ENCODE assay signal across 19 cellular contexts in the genomic region with DNA sequence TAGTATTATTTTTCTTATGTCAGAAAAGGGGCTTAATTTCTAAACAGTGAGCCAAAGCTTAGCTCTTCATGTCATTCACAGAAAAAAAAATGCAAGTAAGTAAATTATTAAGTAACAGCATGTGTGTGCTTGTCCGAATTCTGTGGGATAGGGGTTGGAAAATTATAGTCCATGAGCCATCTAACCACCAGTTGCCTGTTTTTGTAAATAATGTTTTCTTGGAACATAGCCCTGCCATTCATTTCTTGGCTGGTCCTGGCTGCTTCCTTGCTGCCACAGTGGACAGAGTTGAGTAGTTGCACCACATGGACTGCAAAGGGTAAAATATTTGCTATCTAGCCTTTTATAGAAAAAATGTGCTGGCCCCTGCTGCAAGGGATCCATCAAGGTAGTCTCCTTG.
DNase-seq lines count a peak whose midpoint lies in the region; TF ChIP-seq lines count a peak whose summit lies in the region.
"Had no signal": no experiment of that assay in that cellular context is flagged by ENCODE, and none has a peak within 500 bp of the region (broad histone marks: within the 10 kb centered on the region; RNA-seq: fewer than 3 reads in every experiment).

No MANE protein-coding gene starts in this region.

- H3K9me3 Mint-ChIP-seq in MCF 10A (ENCODE audit: unreplicated experiment), result no peaks in the 10 kb centered on the region

- H3K27ac ChIP-seq in breast epithelium, result no peak overlapping the region
- H3K27ac ChIP-seq: 22Rv1 had no signal

- DNase-seq in MCF 10A (ENCODE audit: unreplicated experiment) (peak; percentile 35), breast epithelium (ENCODE audit: low spot score in 2 of 2) (no peak), astrocyte of the cerebellum (ENCODE audit: low read depth) (peak; percentile 33), fibroblast of peridontal ligament (ENCODE audit: extremely low read depth) (peak; percentile 77), dermis blood vessel endothelial cell (no peak), NCI-H2029 (lab: John Stamatoyannopoulos, UW) (no peak), KBM-7 (no peak), kidney glomerular epithelial cell (lab: John Stamatoyannopoulos, UW) (no peak)
- DNase-seq: C1 segment of cervical spinal cord, DND-41, GDM1, Karpas-422, MV-4-11, NCI-H1417, NCI-H187 treated with DMSO at 0.1 percent for 48 hours, NCI-H69, OCI-M1, SHP77 treated with DMSO at 0.1 percent for 48 hours had no signal

- in situ Hi-C loops in astrocyte of the cerebellum (cut with HindIII; ENCODE audit: low sequenced_read_pairs), result no loop called here
- in situ Hi-C loops in KBM-7 (cut with MboI; ENCODE audit: low pct_unique_long_range_greater_than_20kb, low sequenced_read_pairs), result no loop called here

- no peaks in the 10 kb centered on the region for H3K27me3 Mint-ChIP-seq in MCF 10A (ENCODE audit: insufficient read depth, unreplicated experiment)

- POLR2A ChIA-PET in MCF 10A (lab: Yijun Ruan, JAX), result interaction anchor here (1.2 kb wide), 1 partner anchor 14 kb away, joined by 4 read pairs; no protein-coding TSS in a partner anchor

- TF ChIP-seq CTCF in MCF 10A (IDR thresholded peaks at IDR 0.05; ENCODE audit: unreplicated experiment) (no peak), breast epithelium (IDR thresholded peaks at IDR 0.05) (no peak), astrocyte of the cerebellum (IDR thresholded peaks at IDR 0.05; ENCODE audit: low read depth, low read length, missing control alignments) (no peak)

- no peak overlapping the region for H3K4me3 Mint-ChIP-seq in MCF 10A (ENCODE audit: unreplicated experiment)

- no peaks in the 10 kb centered on the region for H3K4me1 Mint-ChIP-seq in MCF 10A (ENCODE audit: insufficient read depth, unreplicated experiment)

- H3K36me3 ChIP-seq in breast epithelium, result no peaks in the 10 kb centered on the region

- no peaks in the 10 kb centered on the region for H3K9me3 ChIP-seq in breast epithelium

- CTCF ChIA-PET in MCF 10A (lab: Yijun Ruan, JAX), result interaction anchor here (0.6 to 1.0 kb wide), 2 partner anchors 10 to 26 kb away, joined by 3 read pairs; no protein-coding TSS in a partner anchor

- no peaks in the 10 kb centered on the region for H3K36me3 Mint-ChIP-seq in MCF 10A (ENCODE audit: insufficient read depth, unreplicated experiment)

- no peaks in the 10 kb centered on the region for H3K27me3 ChIP-seq in breast epithelium

- H3K4me1 ChIP-seq in breast epithelium, result no peaks in the 10 kb centered on the region

- intact Hi-C loops in MCF 10A (cut with micrococcal nuclease), result no loop called here
- intact Hi-C loops in breast epithelium (cut with DNase I; ENCODE audit: low total_unique reads), result no loop called here

- no peak overlapping the region for H3K27ac Mint-ChIP-seq in MCF 10A (ENCODE audit: low read depth, unreplicated experiment)

- TF ChIP-seq POLR2A in breast epithelium (IDR thresholded peaks at IDR 0.05), result no peak

- BruUV-seq in MCF 10A (replicated peaks; lab: Mats Ljungman, UMichigan), result no TSS peak

- H3K4me3 ChIP-seq in breast epithelium, result no peak overlapping the region
- no peak overlapping the region for H3K4me3 ChIP-seq in astrocyte of the cerebellum (ENCODE audit: low read depth, low read length)

Comparison
In these comparisons a context has a peak if more than half of its experiments do, and no peak if none do; other contexts are left out.
1. DNase-seq: peak in MCF 10A (single experiment), astrocyte of the cerebellum (single experiment) and fibroblast of peridontal ligament (single experiment); none in breast epithelium (0 of 2), dermis blood vessel endothelial cell (single experiment), NCI-H2029 (single experiment), KBM-7 (single experiment) and kidney glomerular epithelial cell (single experiment).